In the genomic region with DNA sequence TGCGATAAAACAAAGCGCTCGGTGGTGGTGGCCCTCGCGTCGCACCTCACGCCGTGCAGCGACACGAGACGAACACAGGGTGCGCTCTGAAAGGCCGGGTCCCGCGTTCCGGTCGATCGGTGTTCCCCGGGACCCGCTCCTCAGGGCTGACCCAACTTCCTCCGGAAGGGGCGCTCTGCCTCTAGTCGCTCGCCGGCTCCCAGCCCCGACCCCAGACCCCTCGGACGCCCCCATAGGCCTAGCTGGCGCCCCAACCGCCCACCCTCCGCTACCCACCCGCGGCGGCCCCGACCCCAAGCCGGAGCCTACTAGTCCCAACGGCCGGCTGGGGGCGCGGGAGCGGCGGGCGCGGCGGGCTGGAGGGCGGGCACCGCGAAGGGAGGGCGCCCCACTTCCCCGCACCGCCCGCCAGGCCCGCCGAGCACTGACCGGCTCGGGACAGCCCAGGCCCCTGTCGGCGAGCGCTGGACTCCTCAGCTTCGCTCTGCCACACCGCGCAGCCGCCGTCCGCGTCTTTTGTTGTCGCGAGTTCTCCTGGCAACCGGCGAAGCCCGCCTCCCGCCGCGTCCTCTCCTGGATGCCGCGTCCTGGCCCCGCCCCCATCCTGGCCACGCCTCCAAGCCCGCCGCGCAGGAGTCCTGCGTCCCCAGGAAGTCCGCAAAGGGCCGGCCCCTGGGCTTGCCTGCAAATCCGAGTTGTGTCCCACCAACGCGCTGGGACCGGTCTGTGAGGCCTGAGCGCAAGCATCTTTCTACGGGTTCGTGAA, we compare ENCODE assay signal across 8 cellular contexts. TPM values are rescaled to one million over a fixed set of nuclear protein-coding genes. Genes with fewer than 3 reads are reported as not detected.
DNase-seq lines count a peak whose midpoint lies in the region; ATAC-seq and TF ChIP-seq lines count a peak whose summit lies in the region.

A gene with protein sequence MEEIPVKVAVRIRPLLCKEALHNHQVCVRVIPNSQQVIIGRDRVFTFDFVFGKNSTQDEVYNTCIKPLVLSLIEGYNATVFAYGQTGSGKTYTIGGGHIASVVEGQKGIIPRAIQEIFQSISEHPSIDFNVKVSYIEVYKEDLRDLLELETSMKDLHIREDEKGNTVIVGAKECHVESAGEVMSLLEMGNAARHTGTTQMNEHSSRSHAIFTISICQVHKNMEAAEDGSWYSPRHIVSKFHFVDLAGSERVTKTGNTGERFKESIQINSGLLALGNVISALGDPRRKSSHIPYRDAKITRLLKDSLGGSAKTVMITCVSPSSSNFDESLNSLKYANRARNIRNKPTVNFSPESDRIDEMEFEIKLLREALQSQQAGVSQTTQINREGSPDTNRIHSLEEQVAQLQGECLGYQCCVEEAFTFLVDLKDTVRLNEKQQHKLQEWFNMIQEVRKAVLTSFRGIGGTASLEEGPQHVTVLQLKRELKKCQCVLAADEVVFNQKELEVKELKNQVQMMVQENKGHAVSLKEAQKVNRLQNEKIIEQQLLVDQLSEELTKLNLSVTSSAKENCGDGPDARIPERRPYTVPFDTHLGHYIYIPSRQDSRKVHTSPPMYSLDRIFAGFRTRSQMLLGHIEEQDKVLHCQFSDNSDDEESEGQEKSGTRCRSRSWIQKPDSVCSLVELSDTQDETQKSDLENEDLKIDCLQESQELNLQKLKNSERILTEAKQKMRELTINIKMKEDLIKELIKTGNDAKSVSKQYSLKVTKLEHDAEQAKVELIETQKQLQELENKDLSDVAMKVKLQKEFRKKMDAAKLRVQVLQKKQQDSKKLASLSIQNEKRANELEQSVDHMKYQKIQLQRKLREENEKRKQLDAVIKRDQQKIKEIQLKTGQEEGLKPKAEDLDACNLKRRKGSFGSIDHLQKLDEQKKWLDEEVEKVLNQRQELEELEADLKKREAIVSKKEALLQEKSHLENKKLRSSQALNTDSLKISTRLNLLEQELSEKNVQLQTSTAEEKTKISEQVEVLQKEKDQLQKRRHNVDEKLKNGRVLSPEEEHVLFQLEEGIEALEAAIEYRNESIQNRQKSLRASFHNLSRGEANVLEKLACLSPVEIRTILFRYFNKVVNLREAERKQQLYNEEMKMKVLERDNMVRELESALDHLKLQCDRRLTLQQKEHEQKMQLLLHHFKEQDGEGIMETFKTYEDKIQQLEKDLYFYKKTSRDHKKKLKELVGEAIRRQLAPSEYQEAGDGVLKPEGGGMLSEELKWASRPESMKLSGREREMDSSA (N-terminal part only) (minus strand): TSS at position 491 of the 766 bp plus-strand sequence. CDS start 5,841 bp downstream, outside the sequence.

- no peaks in the 10 kb centered on the region for H3K27me3 ChIP-seq in upper lobe of right lung

- ATAC-seq in HG02870 (IDR thresholded peaks at IDR 0.05; ENCODE audit: unreplicated experiment) (peak; percentile 93), T-cell (replicated peaks in 1 of 4) (peak; percentile 86 to 91 (median 89)), left cardiac atrium (peak; percentile 98 to 99), upper lobe of right lung (peak; percentile 98)

- POLR2A ChIA-PET in T-cell (lab: Charles Lee) = interaction anchor here (0.6 to 1.0 kb wide), 4 partner anchors 81 to 283 kb away, joined by 3 to 14 read pairs (median 6); a partner anchor contains a TSS

- peaks cover 8 to 15% (median 12%) of the 10 kb centered on the region in 3 donors for H3K4me1 Mint-ChIP-seq in T-cell

- no peaks in the 10 kb centered on the region for H3K36me3 ChIP-seq in upper lobe of right lung

- H3K27ac Mint-ChIP-seq in T-cell = peak within 1 kb of the TSS; percentile 95

- DNase-seq in GM13977 (ENCODE audit: low spot score) (peak; percentile 95), NCI-H146 (lab: John Stamatoyannopoulos, UW) (peak; percentile 93), T-cell (peak; percentile 84 to 97 (median 93)), amniotic epithelial cell (ENCODE audit: low read depth) (peak; percentile 93), left cardiac atrium (peak; percentile 99), posterior vena cava (ENCODE audit: low spot score) (peak; percentile 100), upper lobe of right lung (peak; percentile 100)

- H3K4me1 ChIP-seq in upper lobe of right lung = peaks cover 5% of the 10 kb centered on the region

- H3K9me3 ChIP-seq in upper lobe of right lung = no peaks in the 10 kb centered on the region

- no peaks in the 10 kb centered on the region for H3K9me3 Mint-ChIP-seq in T-cell

- peak within 1 kb of the TSS; percentile 88 to 90 (median 89) for H3K4me3 Mint-ChIP-seq in T-cell

- H3K27me3 Mint-ChIP-seq in T-cell = no peaks in the 10 kb centered on the region

- intact Hi-C loops in left cardiac atrium (cut with DNase I) (loop anchor here in 1 of 2 donors (5.0 kb wide), 1 partner anchor 61 kb away; a partner anchor contains a TSS), posterior vena cava (cut with DNase I) (no loop called here), upper lobe of right lung (cut with DNase I) (no loop called here)

- H3K36me3 Mint-ChIP-seq in T-cell = no peaks in the 10 kb centered on the region

- in situ Hi-C loops in GM13977 (cut with MboI; ENCODE audit: low pct_unique_long_range_greater_than_20kb, low sequenced_read_pairs, unreplicated experiment) = loop anchor here (25.0 kb wide), 1 partner anchor 584 kb away; no protein-coding TSS in a partner anchor

- CTCF ChIA-PET in T-cell (lab: Charles Lee) = interaction anchor here (0.5 to 1.2 kb wide), 5 partner anchors 9 to 701 kb away, joined by 3 to 4 read pairs (median 3); a partner anchor contains a TSS

- peak within 1 kb of the TSS; percentile 81 for H3K4me3 ChIP-seq in upper lobe of right lung

- TF ChIP-seq CTCF in GM13977 (IDR thresholded peaks at IDR 0.05; ENCODE audit: extremely low read depth, insufficient read depth, missing control alignments) (peak; percentile 39), upper lobe of right lung (IDR thresholded peaks at IDR 0.05) (peak; percentile 46)

- H3K27ac ChIP-seq in upper lobe of right lung = peak within 1 kb of the TSS; percentile 96

RNA-seq across cellular contexts. Expression of the gene that starts here (rescaled TPM):
- total RNA-seq in T-cell = 1 to 10 TPM; 3.3 to 5.6 (median 4.5) TPM
- 1 to 10 TPM; 4.5 to 4.8 TPM for total RNA-seq in left cardiac atrium
- total RNA-seq in posterior vena cava = 1 to 10 TPM; 5.0 to 6.1 TPM
- 7.8 TPM for total RNA-seq in upper lobe of right lung

Comparison
In these comparisons a context has a peak if more than half of its experiments do, and no peak if none do; other contexts are left out.
1. Peak in every context shown above with its lines: DNase-seq, ATAC-seq, H3K4me3 ChIP-seq and H3K27ac ChIP-seq.